ENCODE assay signal across 8 cellular contexts in genomic region chr2:25822190-25823117, GRCh38. TPM values are rescaled to one million over a fixed set of nuclear protein-coding genes. Genes with fewer than 3 reads are reported as not detected.
DNase-seq lines count a peak whose midpoint lies in the region; TF ChIP-seq lines count a peak whose summit lies in the region.

No MANE protein-coding gene starts in this region.

- DNase-seq in H9 (peak; percentile 85), fibroblast of the aortic adventitia (ENCODE audit: low read depth) (no peak), prostate gland (ENCODE audit: low spot score) (peak; percentile 34), type B pancreatic cell (ENCODE audit: extremely low spot score, unreplicated experiment) (no peak), NCI-H1436 treated with DMSO at 0.1 percent for 48 hours (lab: John Stamatoyannopoulos, UW) (no peak), HT-29 (ENCODE audit: low spot score) (no peak), A673 (ENCODE audit: low spot score) (no peak)
- peak; percentile 75 to 82 for DNase-seq in activated T-cell treated with anti-CD3 and anti-CD28 coated beads, Interleukin-2, amount 50 U/mL, for 48 hours

- no peaks in the 10 kb centered on the region for H3K23me2 ChIP-seq in H9 (ENCODE audit: insufficient read length, low read depth, low read length, poor library complexity, severe bottlenecking)

- no peak overlapping the region for H4K8ac ChIP-seq in H9 (replicated peaks; ENCODE audit: insufficient read length, low read depth, low read length)

- no TSS peak for BruUV-seq in A673 (replicated peaks; lab: Mats Ljungman, UMichigan)

- no peak overlapping the region for H2BK120ac ChIP-seq in H9 (ENCODE audit: low read depth, low read length, poor library complexity, severe bottlenecking)

- no peak overlapping the region for H3K23ac ChIP-seq in H9 (ENCODE audit: insufficient read length, low read depth, low read length)

- no peak overlapping the region for H3K4ac ChIP-seq in H9 (ENCODE audit: low read depth, low read length)

- H3K4me2 ChIP-seq in H9 (ENCODE audit: insufficient read depth, insufficient read length, low read length) = no peak overlapping the region

- H3T11ph ChIP-seq in H9 (ENCODE audit: low read length) = no peak overlapping the region

- H2AK5ac ChIP-seq in H9 (ENCODE audit: insufficient read length, low read length) = no peak overlapping the region

- no peak overlapping the region for H2BK12ac ChIP-seq in H9 (ENCODE audit: insufficient read length, low read depth, low read length)

- H3K36me3 Mint-ChIP-seq in H9 (ENCODE audit: insufficient read depth in 1 of 3, low read depth in 3 of 3) (peaks cover 2 to 14% (median 4%) of the 10 kb centered on the region in 3 experiments; a peak in 4 of 7 replicates), type B pancreatic cell (peaks cover 4% of the 10 kb centered on the region)

- no peak overlapping the region for H3K56ac ChIP-seq in H9 (ENCODE audit: insufficient read length, low read depth, low read length)

- CTCF ChIA-PET in A673 (lab: Charles Lee) = no interaction called here

- H3K18ac ChIP-seq in H9 (ENCODE audit: insufficient read length, low read depth, low read length) = no peak overlapping the region

- H2BK15ac ChIP-seq in H9 (ENCODE audit: low read depth, low read length) = no peak overlapping the region

- peaks cover 19 to 25% of the 10 kb centered on the region in 2 experiments for H3K4me1 Mint-ChIP-seq in H9
- peaks cover 4% of the 10 kb centered on the region for H3K4me1 Mint-ChIP-seq in type B pancreatic cell (ENCODE audit: unreplicated experiment)

- H3K27me3 Mint-ChIP-seq in H9 (ENCODE audit: low read depth) (no peaks in the 10 kb centered on the region), type B pancreatic cell (no peaks in the 10 kb centered on the region)

- H3K27ac ChIP-seq in H9 (ENCODE audit: insufficient read length, low read depth, low read length) = no peak overlapping the region
- H3K27ac ChIP-seq in prostate gland = peak overlapping the region; percentile 36 to 59
- no peak overlapping the region for H3K27ac ChIP-seq in A673 (ENCODE audit: low read depth, low read length, poor library complexity, severe bottlenecking)

- no peak for TF ChIP-seq POLR2A in prostate gland (IDR thresholded peaks at IDR 0.05)

- intact Hi-C loops in prostate gland (cut with DNase I) = no loop called here
- intact Hi-C loops in A673 (cut with micrococcal nuclease; ENCODE audit: unreplicated experiment) = no loop called here

- H3K4me1 ChIP-seq in H9 (ENCODE audit: insufficient read depth, low read length) (no peaks in the 10 kb centered on the region), prostate gland (replicated peaks) (no peaks in the 10 kb centered on the region), A673 (ENCODE audit: insufficient read depth, low read length, poor library complexity, severe bottlenecking) (no peaks in the 10 kb centered on the region)

- H3K79me1 ChIP-seq in H9 (ENCODE audit: insufficient read depth, low read depth, low read length, poor library complexity, severe bottlenecking) = no peaks in the 10 kb centered on the region

- no peak for TF ChIP-seq CTCF in H9 (conservative IDR thresholded peaks at IDR 0.05)
- no peak for TF ChIP-seq CTCF in fibroblast of the aortic adventitia (IDR thresholded peaks at IDR 0.05; ENCODE audit: insufficient read depth, low read length)
- no peak for TF ChIP-seq CTCF in prostate gland (IDR thresholded peaks at IDR 0.05)
- no peak for TF ChIP-seq CTCF in type B pancreatic cell (conservative IDR thresholded peaks at IDR 0.05)
- TF ChIP-seq CTCF in A673 (conservative IDR thresholded peaks at IDR 0.05; ENCODE audit: low read depth, low read length) = no peak

- H2AFZ ChIP-seq in H9 (ENCODE audit: low read length) = no peak overlapping the region

- H4K91ac ChIP-seq in H9 (ENCODE audit: insufficient read length, low read depth, low read length) = no peak overlapping the region

- no peak overlapping the region for H2BK5ac ChIP-seq in H9 (ENCODE audit: insufficient read length, low read length)

- H3K36me3 ChIP-seq in prostate gland = no peaks in the 10 kb centered on the region
- no peaks in the 10 kb centered on the region for H3K36me3 ChIP-seq in A673 (ENCODE audit: insufficient read depth, low read length, poor library complexity, severe bottlenecking)

- H3K27me3 ChIP-seq in H9 (ENCODE audit: insufficient read depth, low read length) (no peaks in the 10 kb centered on the region), prostate gland (replicated peaks; ENCODE audit: insufficient read depth) (no peaks in the 10 kb centered on the region), A673 (replicated peaks; ENCODE audit: insufficient read depth, low read depth, low read length, poor library complexity) (no peaks in the 10 kb centered on the region)

- no peak overlapping the region for H3K9ac ChIP-seq in H9 (ENCODE audit: extremely low read depth, insufficient read length, low read length)

- no peak overlapping the region for H3K14ac ChIP-seq in H9 (ENCODE audit: insufficient read depth, low read length)

- H3K9me3 Mint-ChIP-seq in H9 (no peaks in the 10 kb centered on the region), type B pancreatic cell (no peaks in the 10 kb centered on the region)

- no peaks in the 10 kb centered on the region for H3K9me3 ChIP-seq in H9 (ENCODE audit: control insufficient read depth, low read depth, low read length)
- H3K9me3 ChIP-seq in prostate gland = no peaks in the 10 kb centered on the region
- H3K9me3 ChIP-seq in A673 (ENCODE audit: low read depth, low read length, poor library complexity, severe bottlenecking) = no peaks in the 10 kb centered on the region

- H4K20me1 ChIP-seq in H9 (ENCODE audit: control insufficient read depth, insufficient read depth, insufficient read length) = no peaks in the 10 kb centered on the region

- H4K5ac ChIP-seq in H9 (ENCODE audit: insufficient read length, low read depth, low read length) = no peak overlapping the region

- peaks cover 2% of the 10 kb centered on the region; the same call in 1 of the 2 replicates for H3K79me2 ChIP-seq in H9 (ENCODE audit: insufficient read depth, low read length)

- POLR2A ChIA-PET in A673 (lab: Charles Lee; ENCODE audit: low non-redundant PET) = no interaction called here

- H3K27ac Mint-ChIP-seq in H9 (peak overlapping the region in 1 of 3 experiments; percentile 0; a peak in 1 of 7 replicates), type B pancreatic cell (peak overlapping the region; percentile 26)

- no peak overlapping the region for H2BK20ac ChIP-seq in H9 (ENCODE audit: low read depth, low read length, poor library complexity, severe bottlenecking)

- no CpG with 5 or more reads among the region's 30 CpGs for WGBS in H9 (ENCODE audit: extremely low coverage, insufficient read length, low lambda C conversion rate)
- WGBS in prostate gland = 26% methylated on average over 30 of the region's 30 CpGs

- H3K4me3 ChIP-seq in fibroblast of the aortic adventitia (ENCODE audit: low read depth, low read length) (peak overlapping the region; percentile 6), prostate gland (peak overlapping the region; percentile 19 to 23), A673 (ENCODE audit: low read depth, low read length, poor library complexity, severe bottlenecking) (no peak overlapping the region)

- no peak overlapping the region for H3K4me3 Mint-ChIP-seq in H9
- H3K4me3 Mint-ChIP-seq in type B pancreatic cell = no peak overlapping the region

RNA-seq across cellular contexts. Expression of gene ASXL2, which starts 55.8 kb away (rescaled TPM):
- total RNA-seq in H9 (2021) = 32.7 and 35.4 TPM in 2 replicates
- 11.7 and 22.0 TPM in 2 replicates for total RNA-seq in fibroblast of the aortic adventitia (ENCODE audit: low replicate concordance)
- 10 to 100 TPM; 15.8 to 36.1 TPM for total RNA-seq in prostate gland
- total RNA-seq in type B pancreatic cell (ENCODE audit: low replicate concordance) = 29.2 and 32.3 TPM in 2 replicates
- 9.3 and 12.1 TPM in 2 replicates for total RNA-seq in HT-29 (2014; rRNA removed; shearing (Covaris generic))
- 32.8 and 34.5 TPM in 2 replicates for total RNA-seq in A673 (2021)

Comparison
In these comparisons a context has a peak if more than half of its experiments do, and no peak if none do; other contexts are left out.
1. DNase-seq: peak in H9 (single experiment), activated T-cell treated with anti-CD3 and anti-CD28 coated beads, Interleukin-2, amount 50 U/mL, for 48 hours (2 of 2) and prostate gland (single experiment); none in fibroblast of the aortic adventitia (single experiment), type B pancreatic cell (single experiment), NCI-H1436 treated with DMSO at 0.1 percent for 48 hours (single experiment), HT-29 (single experiment) and A673 (single experiment).
2. H3K27ac ChIP-seq: peak in prostate gland (2 of 2); none in H9 (single experiment) and A673 (single experiment).